ENCODE assay signal across 27 cellular contexts in the genomic region with DNA sequence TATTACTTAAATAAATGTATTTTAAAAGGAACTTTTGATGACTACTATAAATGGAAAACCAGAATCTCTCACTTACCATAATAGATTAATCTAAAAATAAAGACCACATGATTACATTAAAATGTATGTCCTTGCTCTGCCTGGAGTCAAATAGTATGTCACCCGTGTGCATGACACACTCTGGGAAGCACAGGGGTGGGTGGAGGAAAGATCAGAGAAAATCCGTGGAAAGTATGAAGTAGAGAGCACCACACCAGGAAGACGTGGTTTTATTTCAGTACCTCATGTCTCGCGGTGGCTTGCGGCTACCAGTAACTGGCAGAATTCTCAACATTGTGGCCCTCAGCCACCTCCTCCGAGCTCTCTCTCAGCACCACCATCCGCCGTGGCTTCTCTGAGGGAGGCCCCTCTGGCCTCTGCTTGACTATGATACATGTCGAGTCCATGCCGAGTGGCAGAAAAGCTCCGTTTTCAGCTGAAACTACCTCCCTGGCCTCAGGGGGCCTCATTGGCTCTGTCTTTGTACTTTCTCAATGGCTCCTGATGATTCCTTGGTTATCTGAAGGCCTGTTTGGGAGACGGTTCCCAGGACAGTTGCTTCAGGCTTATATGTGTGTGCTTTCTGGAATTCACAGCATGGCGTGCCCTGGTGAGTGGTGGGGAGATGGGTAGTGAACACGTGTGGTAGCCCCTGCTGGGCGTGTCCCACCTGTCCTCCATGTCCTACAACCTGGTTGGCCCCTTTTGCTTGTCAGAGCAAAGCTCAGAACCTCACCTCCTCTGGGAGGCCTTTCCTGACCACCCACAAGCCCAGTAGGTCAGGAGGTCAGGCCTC. TPM values are rescaled to one million over a fixed set of nuclear protein-coding genes. Genes with fewer than 3 reads are reported as not detected.
DNase-seq lines count a peak whose midpoint lies in the region; ATAC-seq, FAIRE-seq and TF ChIP-seq lines count a peak whose summit lies in the region.
"Had no signal": no experiment of that assay in that cellular context is flagged by ENCODE, and none has a peak within 500 bp of the region (broad histone marks: within the 10 kb centered on the region; RNA-seq: fewer than 3 reads in every experiment).

No MANE protein-coding gene starts in this region.

- no peak overlapping the region for H3K9ac ChIP-seq in HepG2 (ENCODE audit: insufficient read depth, low read depth, low read length)
- H3K9ac ChIP-seq: BLaER1 had no signal

- no peak for FAIRE-seq in HepG2 (lab: Jason Lieb, UNC)
- no peak for FAIRE-seq in small intestine (lab: Jason Lieb, UNC)
- FAIRE-seq: frontal cortex, TTC549 had no signal

- peaks cover 8% of the 10 kb centered on the region for H3K4me1 ChIP-seq in HepG2 (ENCODE audit: insufficient read depth, low read length)
- no peaks in the 10 kb centered on the region for H3K4me1 ChIP-seq in right lobe of liver
- no peaks in the 10 kb centered on the region for H3K4me1 ChIP-seq in small intestine (ENCODE audit: control insufficient read depth in 2 of 2, insufficient read depth in 1 of 2, low read depth in 1 of 2, low read length in 1 of 2)
- H3K4me1 ChIP-seq: prostate gland had no signal

- POLR2A ChIA-PET in HepG2 (lab: Yijun Ruan, JAX), result no interaction called here
- POLR2A ChIA-PET in WTC11 (lab: Charles Lee), result no interaction called here

- H3K27me3 ChIP-seq in HepG2 (ENCODE audit: control insufficient read depth in 1 of 2, insufficient read depth in 2 of 2, low read length in 2 of 2) (no peaks in the 10 kb centered on the region), right lobe of liver (no peaks in the 10 kb centered on the region), small intestine (ENCODE audit: control insufficient read depth in 2 of 2, insufficient read depth in 2 of 2, low read length in 2 of 2) (no peaks in the 10 kb centered on the region)
- H3K27me3 ChIP-seq: BLaER1, hepatocyte had no signal

- no peaks in the 10 kb centered on the region for H3K9me3 ChIP-seq in HepG2 (ENCODE audit: low read length)
- no peaks in the 10 kb centered on the region for H3K9me3 ChIP-seq in right lobe of liver
- H3K9me3 ChIP-seq in small intestine (ENCODE audit: control insufficient read depth, low read depth), result no peaks in the 10 kb centered on the region
- H3K9me3 ChIP-seq: BLaER1, prostate gland had no signal

- H2AFZ ChIP-seq in HepG2 (ENCODE audit: low read length), result no peak overlapping the region
- H2AFZ ChIP-seq: hepatocyte had no signal

- DNase-seq in HepG2 (ENCODE audit: low spot score), result no peak
- DNase-seq in right lobe of liver, result no peak
- DNase-seq in WTC11 (ENCODE audit: low spot score), result no peak
- DNase-seq in head of caudate nucleus, result peak in 22 of 42 donors; percentile 30 to 79 (median 56)
- DNase-seq in stimulated activated naive CD8-positive, alpha-beta T cell treated with anti-CD3 and anti-CD28 coated beads, Interleukin-15, Interleukin-2, amounts not matched to agents 100 U/mL and 50 U/mL, for 24 hours, result no peak
- no peak for DNase-seq in glomerular visceral epithelial cell (ENCODE audit: extremely low spot score)
- DNase-seq in small intestine, result no peak
- DNase-seq: central memory CD4-positive, alpha-beta T cell; dermis blood vessel endothelial cell; DMS79; GF-D8; HCEC 1CT; left colon; NCI-H1436; NCI-H446; RPMI8226; substantia nigra; T-helper 1 cell had no signal

- no peaks in the 10 kb centered on the region for H3K4me1 Mint-ChIP-seq in WTC11

- H3K9me3 Mint-ChIP-seq in WTC11, result no peaks in the 10 kb centered on the region; the same call in 1 of the 2 replicates
- H3K9me3 Mint-ChIP-seq: activated naive CD4-positive, alpha-beta T cell treated with anti-CD3 and anti-CD28 coated beads, Interleukin-2, amount 50 U/mL, for 72 hours; activated T-helper 2 cell treated with anti-CD3 and anti-CD28 coated beads, Interferon-gamma antibody, Interleukin-2, Interleukin-4, amounts not matched to agents 10 μg/mL and 5 μg/mL and 100 μg/mL, durations not matched to agents 14 hours and 24 hours and 36 hours; type B pancreatic cell had no signal

- TF ChIP-seq CTCF in HepG2 (CRISPR knock-in tag; IDR thresholded peaks at IDR 0.05) (no peak), right lobe of liver (IDR thresholded peaks at IDR 0.05) (no peak), WTC11 (IDR thresholded peaks at IDR 0.05) (no peak)

- peak overlapping the region; percentile 65; the same call in 1 of the 2 replicates for H3K27ac Mint-ChIP-seq in WTC11
- H3K27ac Mint-ChIP-seq: activated T-helper 2 cell treated with anti-CD3 and anti-CD28 coated beads, Interferon-gamma antibody, Interleukin-2, Interleukin-4, amounts not matched to agents 10 μg/mL and 5 μg/mL and 100 μg/mL, durations not matched to agents 14 hours and 24 hours and 36 hours; type B pancreatic cell had no signal

- H3K4me3 ChIP-seq in HepG2 (replicated peaks in 1 of 3; ENCODE audit: insufficient read depth in 1 of 3, low read depth in 2 of 3, low read length in 3 of 3) (no peak overlapping the region), right lobe of liver (no peak overlapping the region), small intestine (ENCODE audit: low read depth in 1 of 2, low read length in 2 of 2) (no peak overlapping the region)
- H3K4me3 ChIP-seq: BLaER1, hepatocyte, prostate gland had no signal

- CTCF ChIA-PET in HepG2 (lab: Yijun Ruan, JAX; ENCODE audit: low intra/inter-chr PET ratio, low total read pairs), result no interaction called here
- CTCF ChIA-PET in WTC11 (lab: Charles Lee), result interaction anchor here (0.6 to 1.0 kb wide), 3 partner anchors 20 to 515 kb away, joined by 3 to 4 read pairs (median 3); no protein-coding TSS in a partner anchor

- TF ChIP-seq EP300 in HepG2 (IDR thresholded peaks at IDR 0.05; ENCODE audit: low read depth in 2 of 2, low read length in 2 of 2) (no peak), HepG2 (CRISPR knock-in tag; IDR thresholded peaks at IDR 0.05; ENCODE audit: borderline replicate concordance) (no peak)

- WGBS in HepG2 (ENCODE audit: low lambda C conversion rate), result 87% methylated on average over 16 of the region's 16 CpGs
- 90% methylated on average over 13 of the region's 16 CpGs for WGBS in right lobe of liver (ENCODE audit: insufficient coverage, low coverage, low lambda C conversion rate, missing lambda C conversion rate)
- 85 to 92% (median 90%) methylated on average over 16 of the region's 16 CpGs for WGBS in small intestine, 3 donors

- ATAC-seq in HepG2, result no peak
- ATAC-seq in right lobe of liver, result no peak
- no peak for ATAC-seq in WTC11
- ATAC-seq in stimulated activated naive CD8-positive, alpha-beta T cell treated with anti-CD3 and anti-CD28 coated beads, Interleukin-15, Interleukin-2, amounts not matched to agents 100 U/mL and 50 U/mL, for 24 hours, result peak; percentile 55
- no peak for ATAC-seq in HG03095 (IDR thresholded peaks at IDR 0.05; ENCODE audit: unreplicated experiment)
- ATAC-seq: left colon had no signal

- no peak overlapping the region for H3K4me2 ChIP-seq in HepG2 (ENCODE audit: low read depth, low read length)
- H3K4me2 ChIP-seq: BLaER1, hepatocyte had no signal

- H3K27ac ChIP-seq in HepG2 (ENCODE audit: extremely low read length, insufficient read depth, low read length) (no peak overlapping the region), right lobe of liver (no peak overlapping the region), small intestine (ENCODE audit: low read depth in 1 of 2, low read length in 1 of 2) (no peak overlapping the region)
- H3K27ac ChIP-seq: BLaER1, hepatocyte, prostate gland had no signal

- no peaks in the 10 kb centered on the region for H3K27me3 Mint-ChIP-seq in WTC11 (ENCODE audit: low read depth)
- H3K27me3 Mint-ChIP-seq: type B pancreatic cell had no signal

- intact Hi-C loops in HepG2 (cut with micrococcal nuclease; ENCODE audit: unreplicated experiment) (no loop called here), right lobe of liver (cut with DNase I) (no loop called here), head of caudate nucleus (cut with DNase I) (no loop called here)

- in situ Hi-C loops in HepG2 (cut with HindIII; ENCODE audit: extremely low pct_ligation_motif_present, low pct_unique_long_range_greater_than_20kb), result no loop called here

- TF ChIP-seq RAD21 in HepG2 (CRISPR knock-in tag; IDR thresholded peaks at IDR 0.05), result no peak

- H3K36me3 Mint-ChIP-seq in WTC11, result peaks cover 6% of the 10 kb centered on the region

- no peak overlapping the region for H3K4me3 Mint-ChIP-seq in WTC11
- H3K4me3 Mint-ChIP-seq: type B pancreatic cell had no signal

- H4K20me1 ChIP-seq in HepG2 (ENCODE audit: insufficient read depth, low read length), result no peaks in the 10 kb centered on the region
- H4K20me1 ChIP-seq: BLaER1 had no signal

- H3K79me2 ChIP-seq in HepG2 (ENCODE audit: insufficient read depth, low read length), result no peaks in the 10 kb centered on the region
- H3K79me2 ChIP-seq: hepatocyte had no signal

- no TSS peak for BruUV-seq in HepG2 (replicated peaks; lab: Mats Ljungman, UMichigan)

- TF ChIP-seq POLR2A in HepG2 (IDR thresholded peaks at IDR 0.05; ENCODE audit: insufficient read depth in 1 of 2, low read depth in 2 of 2, low read length in 2 of 2) (no peak), right lobe of liver (IDR thresholded peaks at IDR 0.05) (no peak)

- H3K36me3 ChIP-seq in HepG2 (replicated peaks in 1 of 2; ENCODE audit: control insufficient read depth in 1 of 2, insufficient read depth in 2 of 2, low read length in 2 of 2) (no peaks in the 10 kb centered on the region), right lobe of liver (no peaks in the 10 kb centered on the region), small intestine (ENCODE audit: control insufficient read depth in 2 of 2, insufficient read depth in 2 of 2, low read length in 2 of 2) (no peaks in the 10 kb centered on the region)
- H3K36me3 ChIP-seq: BLaER1, prostate gland had no signal

RNA-seq across cellular contexts. Expression of a gene that starts 49.8 kb away (rescaled TPM):
- total RNA-seq in HepG2 (2016; rRNA removed; fragmentation: Illumina TruSeq; extraction: Trizol) (3.7 and 5.2 TPM in 2 replicates), right lobe of liver (10 to 100 TPM; 19.3 to 56.3 (median 36.3) TPM), WTC11 (2021) (33.2 to 42.4 TPM (median 41.1 TPM) in 3 replicates)
- total RNA-seq in HepG2 (2016; cell fraction: cytosol; rRNA removed; fragmentation: Illumina TruSeq; extraction: Trizol; ENCODE audit: low read depth), result 1.1 and 1.9 TPM in 2 replicates
- total RNA-seq in HepG2 (2016; cell fraction: insoluble cytoplasmic fraction; rRNA removed; fragmentation: Illumina TruSeq; extraction: Trizol), result 4.7 and 6.3 TPM in 2 replicates
- total RNA-seq in HepG2 (2016; cell fraction: membrane; rRNA removed; fragmentation: Illumina TruSeq; extraction: Trizol), result 1.9 TPM in 2 replicates
- 2.4 and 3.4 TPM in 2 replicates for total RNA-seq in HepG2 (2016; cell fraction: nucleus; rRNA removed; fragmentation: Illumina TruSeq; extraction: Trizol)
- polyA plus RNA-seq in HepG2 (2011; rRNA removed) (13.1 and 13.7 TPM in 2 replicates), small intestine (10 to 100 TPM; 17.2 to 36.5 (median 33.5) TPM)
- polyA plus RNA-seq in HepG2 (2011; cell fraction: cytosol; rRNA removed), result 14.4 and 17.0 TPM in 2 replicates
- 11.1 and 11.2 TPM in 2 replicates for polyA plus RNA-seq in HepG2 (2011; cell fraction: nucleus; rRNA removed)
- 10.0 and 13.7 TPM in 2 replicates for polyA plus RNA-seq in HepG2 (2012)
- 3.8 and 5.7 TPM in 2 replicates for polyA plus RNA-seq in HepG2 (2016; cell fraction: cytosol; fragmentation: Illumina TruSeq; extraction: Trizol; ENCODE audit: low read depth)
- 7.2 and 9.2 TPM in 2 replicates for polyA plus RNA-seq in HepG2 (2016; cell fraction: insoluble cytoplasmic fraction; fragmentation: Illumina TruSeq; extraction: Trizol; ENCODE audit: low read depth)
- polyA plus RNA-seq in HepG2 (2016; cell fraction: membrane; fragmentation: Illumina TruSeq; extraction: Trizol; ENCODE audit: low read depth), result 5.6 and 5.8 TPM in 2 replicates
- 5.1 and 7.2 TPM in 2 replicates for polyA plus RNA-seq in HepG2 (2016; cell fraction: nucleus; fragmentation: Illumina TruSeq; extraction: Trizol; ENCODE audit: insufficient read depth, low read depth)
- polyA minus RNA-seq in HepG2 (2011; rRNA and poly(A)+ RNA removed; ENCODE audit: low replicate concordance), result 12.5 and 12.6 TPM in 2 replicates
- 6.0 and 7.2 TPM in 2 replicates for polyA minus RNA-seq in HepG2 (2011; cell fraction: cytosol; rRNA and poly(A)+ RNA removed)
- polyA minus RNA-seq in HepG2 (2011; cell fraction: nucleus; rRNA and poly(A)+ RNA removed), result 7.0 and 9.8 TPM in 2 replicates

Comparison
In these comparisons a context has a peak if more than half of its experiments do, and no peak if none do; other contexts are left out.
1. DNase-seq: peak in head of caudate nucleus (22 of 42); none in HepG2 (single experiment), right lobe of liver (0 of 3), WTC11 (single experiment), stimulated activated naive CD8-positive, alpha-beta T cell treated with anti-CD3 and anti-CD28 coated beads, Interleukin-15, Interleukin-2, amounts not matched to agents 100 U/mL and 50 U/mL, for 24 hours (single experiment), glomerular visceral epithelial cell (single experiment) and small intestine (single experiment).